ENCODE assay signal across 8 cellular contexts in the genomic region with DNA sequence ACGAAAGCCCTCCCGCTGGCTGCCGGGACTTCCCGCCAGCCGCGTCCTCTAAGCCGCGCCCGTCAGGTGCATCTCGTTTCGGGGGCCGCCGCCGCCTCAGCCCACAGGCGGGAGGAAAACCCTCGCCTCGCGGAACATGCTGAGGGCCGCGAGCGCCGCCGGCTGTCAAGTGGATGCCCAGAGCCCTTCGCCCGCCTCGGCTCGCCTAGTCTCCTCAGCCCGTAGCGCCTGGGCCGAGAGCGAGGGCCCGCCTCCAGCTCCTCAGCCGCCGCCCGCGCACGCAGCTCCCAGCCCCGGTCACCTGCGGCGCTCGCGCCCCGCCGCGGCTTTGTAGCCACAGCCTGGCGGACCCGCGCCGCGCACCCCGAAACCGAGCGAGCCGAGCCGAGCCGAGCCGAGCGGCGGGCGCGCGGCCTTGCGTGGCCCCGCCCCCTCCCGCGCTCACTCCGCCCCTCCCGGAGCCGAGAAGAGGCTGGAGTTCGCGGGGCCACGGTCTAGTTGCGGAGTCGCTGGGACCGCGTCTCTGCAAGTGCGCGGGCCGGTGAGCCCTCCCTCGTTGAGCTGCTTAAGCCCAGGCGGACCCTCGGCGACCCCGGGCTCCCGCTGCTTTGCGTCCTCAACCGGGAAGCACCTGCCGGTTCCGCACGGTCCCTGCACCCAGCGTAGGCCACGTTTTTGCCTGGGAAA. TPM values are rescaled to one million over a fixed set of nuclear protein-coding genes. Genes with fewer than 3 reads are reported as not detected.
DNase-seq lines count a peak whose midpoint lies in the region; ATAC-seq and TF ChIP-seq lines count a peak whose summit lies in the region.

Gene EML5, minus strand, starts transcription at position 382 of the 687 bp plus-strand sequence. CDS start 450 bp downstream, outside the sequence.

- no peaks in the 10 kb centered on the region for H3K36me3 ChIP-seq in psoas muscle (ENCODE audit: insufficient read depth in 1 of 2, low read depth in 1 of 2)

- H3K4me3 ChIP-seq in GM12865 (ENCODE audit: low read depth, low read length) (peak within 1 kb of the TSS; percentile 75), psoas muscle (peak within 1 kb of the TSS; percentile 78)

- no peaks in the 10 kb centered on the region for H3K4me1 ChIP-seq in psoas muscle

- peak; percentile 87 for DNase-seq in GM12865 (ENCODE audit: low read depth)
- peak; percentile 61 for DNase-seq in NCI-H1048 (lab: John Stamatoyannopoulos, UW)
- peak; percentile 75 for DNase-seq in T follicular helper cell (ENCODE audit: low read depth)
- peak; percentile 34 for DNase-seq in amniotic stem cell (lab: John Stamatoyannopoulos, UW)
- peak; percentile 89 for DNase-seq in left ventricle myocardium superior
- peak; percentile 85 to 86 for DNase-seq in psoas muscle
- DNase-seq in ureter (ENCODE audit: low spot score): peak; percentile 80

- intact Hi-C loops in left ventricle myocardium superior (cut with micrococcal nuclease): no loop called here
- intact Hi-C loops in psoas muscle (cut with DNase I): no loop called here

- H3K9me3 ChIP-seq in psoas muscle: no peaks in the 10 kb centered on the region

- H3K27ac ChIP-seq in psoas muscle: peak within 1 kb of the TSS; percentile 28

- ATAC-seq in HG02623 (IDR thresholded peaks at IDR 0.05; ENCODE audit: unreplicated experiment): peak; percentile 87
- ATAC-seq in left ventricle myocardium superior: peak; percentile 99
- ATAC-seq in psoas muscle: peak; percentile 88 to 97 (median 95)

- H3K27me3 ChIP-seq in psoas muscle (ENCODE audit: insufficient read depth in 3 of 3, low read length in 2 of 3): peaks cover 0 to 10% (median 0%) of the 10 kb centered on the region in 3 donors

- 0 to 1% (median 0%) methylated on average over 63 to 92 of the region's 92 CpGs for WGBS in psoas muscle, 3 donors

- TF ChIP-seq CTCF in GM12865 (IDR thresholded peaks at IDR 0.05; ENCODE audit: insufficient read depth, low read depth, low read length, missing control alignments) (peak; percentile 11), psoas muscle (IDR thresholded peaks at IDR 0.05) (peak; percentile 23)

RNA-seq across cellular contexts. Expression of gene EML5, which starts in this region (rescaled TPM):
- 0.25 TPM for total RNA-seq in left ventricle myocardium superior
- under 1 TPM; 0.15 to 0.24 (median 0.18) TPM for total RNA-seq in psoas muscle
- under 1 TPM; 0.04 to 0.21 (median 0.12) TPM for polyA plus RNA-seq in psoas muscle
- total RNA-seq in ureter: 2.0 TPM

Comparison
In these comparisons a context has a peak if more than half of its experiments do, and no peak if none do; other contexts are left out.
1. Peak in every context shown above with its lines: DNase-seq, ATAC-seq, H3K4me3 ChIP-seq and H3K27ac ChIP-seq.
2. Peak in DNase-seq and ATAC-seq in left ventricle myocardium superior; RNA of the gene not detected or under 1 TPM.
3. Peak in DNase-seq, ATAC-seq, H3K4me3 ChIP-seq and H3K27ac ChIP-seq in psoas muscle; RNA of the gene not detected or under 1 TPM.
4. DNase-seq: peak in every context shown above with its lines; median percentile 89 in left ventricle myocardium superior; 87 in GM12865; 86 in psoas muscle; 80 in ureter; 75 in T follicular helper cell; 61 in NCI-H1048; 34 in amniotic stem cell.